22 cellular contexts compared by ENCODE assay signal in genomic region chr15:58448331-58448730, GRCh38. TPM values are rescaled to one million over a fixed set of nuclear protein-coding genes. Genes with fewer than 3 reads are reported as not detected.
"Had no signal": no experiment of that assay in that cellular context is flagged by ENCODE, and none has a peak within 500 bp of the region (broad histone marks: within the 10 kb centered on the region; RNA-seq: fewer than 3 reads in every experiment).

No MANE protein-coding gene starts in this region.

- H3K27ac ChIP-seq: cardiac muscle cell, coronary artery, left ventricle myocardium inferior had no signal

- H3K4me1 ChIP-seq: upper lobe of left lung had no signal

- H3K4me1 Mint-ChIP-seq: memory B cell had no signal

- H3K27me3 Mint-ChIP-seq: T-cell had no signal

- H3K36me3 Mint-ChIP-seq: memory B cell, T-cell had no signal

- H3K9me3 Mint-ChIP-seq: activated naive CD4-positive, alpha-beta T cell treated with anti-CD3 and anti-CD28 coated beads for 36 hours; memory B cell; nephron; T-cell had no signal

- ATAC-seq: activated CD4-positive, CD25-positive, alpha-beta regulatory T cell treated with anti-CD3 and anti-CD28 coated beads, Interleukin-2, amount 50 U/mL, for 24 hours; T-cell had no signal

- DNase-seq: activated CD4-positive, alpha-beta T cell treated with anti-CD3 and anti-CD28 coated beads, Interleukin-2, amount 50 U/mL, for 1 hour; activated CD8-positive, alpha-beta memory T cell treated with anti-CD3 and anti-CD28 coated beads for 24 hours; activated naive CD4-positive, alpha-beta T cell treated with anti-CD3 and anti-CD28 coated beads for 36 hours; effector CD8-positive, alpha-beta T cell; esophagus squamous epithelium; hippocampal formation; left ventricle myocardium inferior; occipital lobe; stimulated activated CD4-positive, alpha-beta T cell treated with anti-CD3 and anti-CD28 coated beads, Interleukin-15, amount 100 ng/mL, for 24 hours; stimulated activated CD4-positive, alpha-beta T cell treated with anti-CD3 and anti-CD28 coated beads, Interleukin-4, amount 100 ng/mL, for 1 hour; stimulated activated naive CD4-positive, alpha-beta T cell treated with Interleukin-2 at 50 U/mL for 16 hours; T-cell; T-helper 9 cell; upper lobe of left lung had no signal

- H3K4me3 ChIP-seq: cardiac muscle cell, coronary artery, esophagus squamous epithelium, left ventricle myocardium inferior, suprapubic skin, upper lobe of left lung had no signal

- H3K9me3 ChIP-seq: esophagus squamous epithelium, left ventricle myocardium inferior, suprapubic skin, upper lobe of left lung had no signal

- H3K36me3 ChIP-seq: cardiac muscle cell, esophagus squamous epithelium, left ventricle myocardium inferior, suprapubic skin, upper lobe of left lung had no signal

- H3K27ac Mint-ChIP-seq: activated naive CD4-positive, alpha-beta T cell treated with anti-CD3 and anti-CD28 coated beads for 36 hours; memory B cell; T-cell had no signal

- H3K4me3 Mint-ChIP-seq: activated naive CD4-positive, alpha-beta T cell treated with anti-CD3 and anti-CD28 coated beads for 36 hours; memory B cell; nephron; T-cell had no signal

- H3K27me3 ChIP-seq: cardiac muscle cell, esophagus squamous epithelium, suprapubic skin, upper lobe of left lung had no signal

RNA-seq across cellular contexts. Expression of gene LIPC, which starts 16.5 kb away (rescaled TPM):
- total RNA-seq: astrocyte, cardiac muscle cell, endothelial cell of umbilical vein had no signal
